ENCODE assay signal across 16 cellular contexts in genomic region chr7:11593322-11593721, GRCh38.
DNase-seq lines count a peak whose midpoint lies in the region; ATAC-seq, FAIRE-seq and TF ChIP-seq lines count a peak whose summit lies in the region.
"Had no signal": no experiment of that assay in that cellular context is flagged by ENCODE, and none has a peak within 500 bp of the region (broad histone marks: within the 10 kb centered on the region; RNA-seq: fewer than 3 reads in every experiment).

No MANE protein-coding gene starts in this region.

- CTCF ChIA-PET in A549 (lab: Yijun Ruan, JAX) = interaction anchor here (1.2 kb wide), 1 partner anchor 23 kb away, joined by 4 read pairs; no protein-coding TSS in a partner anchor
- CTCF ChIA-PET in activated naive CD4-positive, alpha-beta T cell treated with anti-CD3 and anti-CD28 coated beads, Interleukin-2, amount 10 ng/mL, durations not matched to agents 7 days and 5 days (lab: Charles Lee) = no interaction called here

- POLR2A ChIA-PET in A549 (lab: Yijun Ruan, JAX) = no interaction called here

- ATAC-seq in A549 = peak in 1 of 2 experiments; percentile 46; a peak in 2 of 6 replicates
- peak; percentile 80 for ATAC-seq in left colon
- ATAC-seq in pancreas = peak; percentile 28 to 38 (median 34)
- ATAC-seq: GM23338 had no signal

- no peak overlapping the region for H3K27ac Mint-ChIP-seq in activated naive CD4-positive, alpha-beta T cell treated with anti-CD3 and anti-CD28 coated beads, Interleukin-2, amount 10 ng/mL, durations not matched to agents 7 days and 5 days
- H3K27ac Mint-ChIP-seq: B cell; CD4-positive, alpha-beta memory T cell; GM23338 had no signal

- H3K4me1 ChIP-seq in A549 (peaks cover 24% of the 10 kb centered on the region), pancreas (peaks cover 6 to 16% (median 8%) of the 10 kb centered on the region in 3 donors)

- FAIRE-seq in A549 (lab: Jason Lieb, UNC) (no peak), bronchial epithelial cell (lab: Jason Lieb, UNC) (no peak), pancreas (lab: Jason Lieb, UNC) (no peak)
- FAIRE-seq: GM12891 had no signal

- 42% methylated on average over 5 of the region's 5 CpGs for WGBS in A549 (ENCODE audit: missing lambda C conversion rate)
- 48 to 64% methylated on average over 5 of the region's 5 CpGs for WGBS in pancreas, 2 donors

- no peak overlapping the region for H3K4me3 ChIP-seq in A549
- no peak overlapping the region for H3K4me3 ChIP-seq in bronchial epithelial cell (ENCODE audit: low read depth, low read length)
- no peak overlapping the region for H3K4me3 ChIP-seq in pancreas
- H3K4me3 ChIP-seq: GM23338 had no signal

- no peaks in the 10 kb centered on the region for H3K4me1 Mint-ChIP-seq in activated naive CD4-positive, alpha-beta T cell treated with anti-CD3 and anti-CD28 coated beads, Interleukin-2, amount 10 ng/mL, durations not matched to agents 7 days and 5 days
- H3K4me1 Mint-ChIP-seq: B cell; CD4-positive, alpha-beta memory T cell; GM23338 had no signal

- H3K27ac ChIP-seq in A549 (peak overlapping the region; percentile 40 to 67; a peak in 5 of 6 replicates), pancreas (no peak overlapping the region)
- H3K27ac ChIP-seq: HL-60 had no signal

- no peak for DNase-seq in A549 (ENCODE audit: low read depth in 1 of 2, low spot score in 1 of 2)
- peak; percentile 16 for DNase-seq in bronchial epithelial cell (ENCODE audit: low read depth)
- no peak for DNase-seq in left colon
- DNase-seq in pancreas = no peak
- DNase-seq in activated naive CD4-positive, alpha-beta T cell treated with anti-CD3 and anti-CD28 coated beads, Interleukin-2, amount 10 ng/mL, durations not matched to agents 7 days and 5 days = no peak
- no peak for DNase-seq in UCSD-AML1 (lab: John Stamatoyannopoulos, UW; ENCODE audit: unreplicated experiment)
- no peak for DNase-seq in NCI-H128 (lab: John Stamatoyannopoulos, UW; ENCODE audit: unreplicated experiment)
- DNase-seq: 8988T; C1 segment of cervical spinal cord; CD4-positive, alpha-beta memory T cell; DMS79; H7 had no signal

- intact Hi-C loops in left colon (cut with DNase I, micrococcal nuclease) (no loop called here), pancreas (cut with DNase I) (no loop called here)

- TF ChIP-seq CTCF in A549 (IDR thresholded peaks at IDR 0.05) (no peak), bronchial epithelial cell (IDR thresholded peaks at IDR 0.05; ENCODE audit: insufficient read depth, low read length, severe bottlenecking) (no peak), pancreas (IDR thresholded peaks at IDR 0.05) (no peak)

- no peak for TF ChIP-seq EP300 in A549 (IDR thresholded peaks at IDR 0.05)

- no peaks in the 10 kb centered on the region for H3K36me3 ChIP-seq in bronchial epithelial cell (ENCODE audit: control insufficient read depth, insufficient read depth, low read length)
- no peaks in the 10 kb centered on the region for H3K36me3 ChIP-seq in pancreas

- H3K36me3 Mint-ChIP-seq in activated naive CD4-positive, alpha-beta T cell treated with anti-CD3 and anti-CD28 coated beads, Interleukin-2, amount 10 ng/mL, durations not matched to agents 7 days and 5 days = no peaks in the 10 kb centered on the region
- H3K36me3 Mint-ChIP-seq: CD4-positive, alpha-beta memory T cell had no signal

- no peak for TF ChIP-seq RAD21 in A549 (conservative IDR thresholded peaks at IDR 0.05 in 1 of 2, IDR thresholded peaks at IDR 0.05 in 1 of 2)

- peak overlapping the region; percentile 60 for H3K4me2 ChIP-seq in A549
- H3K4me2 ChIP-seq: GM23338 had no signal

- H3K27me3 ChIP-seq in bronchial epithelial cell (ENCODE audit: control insufficient read depth, insufficient read depth, low read length) (no peaks in the 10 kb centered on the region), pancreas (no peaks in the 10 kb centered on the region)

- no peaks in the 10 kb centered on the region for H3K9me3 ChIP-seq in A549
- no peaks in the 10 kb centered on the region for H3K9me3 ChIP-seq in pancreas

- no peak for TF ChIP-seq POLR2A in A549 (IDR thresholded peaks at IDR 0.05; ENCODE audit: low read length)

- no peak overlapping the region for H3K4me3 Mint-ChIP-seq in activated naive CD4-positive, alpha-beta T cell treated with anti-CD3 and anti-CD28 coated beads, Interleukin-2, amount 10 ng/mL, durations not matched to agents 7 days and 5 days
- H3K4me3 Mint-ChIP-seq: B cell; CD4-positive, alpha-beta memory T cell; GM23338 had no signal

- no peaks in the 10 kb centered on the region for H3K27me3 Mint-ChIP-seq in activated naive CD4-positive, alpha-beta T cell treated with anti-CD3 and anti-CD28 coated beads, Interleukin-2, amount 10 ng/mL, durations not matched to agents 7 days and 5 days
- H3K27me3 Mint-ChIP-seq: B cell; CD4-positive, alpha-beta memory T cell had no signal

- H3K9me3 Mint-ChIP-seq in activated naive CD4-positive, alpha-beta T cell treated with anti-CD3 and anti-CD28 coated beads, Interleukin-2, amount 10 ng/mL, durations not matched to agents 7 days and 5 days = peaks cover 3% of the 10 kb centered on the region
- H3K9me3 Mint-ChIP-seq: GM23338 had no signal

TF ChIP-seq in A549, 52 proteins besides CTCF, POLR2A, EP300 and RAD21:
- no peak for TF ChIP-seq SREBF2 (IDR thresholded peaks at IDR 0.05)
- no peak for TF ChIP-seq JUN (IDR thresholded peaks at IDR 0.05)
- TF ChIP-seq ESRRA (IDR thresholded peaks at IDR 0.05; ENCODE audit: borderline replicate concordance, low read length) = no peak
- TF ChIP-seq CBX2 (IDR thresholded peaks at IDR 0.05; ENCODE audit: borderline replicate concordance, low read depth) = no peak
- no peak for TF ChIP-seq GATA3 (IDR thresholded peaks at IDR 0.05; ENCODE audit: borderline replicate concordance)
- no peak for TF ChIP-seq ZSCAN20 (CRISPR knock-in tag; IDR thresholded peaks at IDR 0.05)
- no peak for TF ChIP-seq FOSB (CRISPR knock-in tag; IDR thresholded peaks at IDR 0.05)
- no peak for TF ChIP-seq RARB (CRISPR knock-in tag; IDR thresholded peaks at IDR 0.05)
- no peak for TF ChIP-seq NFE2L2 (conservative IDR thresholded peaks at IDR 0.05; ENCODE audit: low read length)
- TF ChIP-seq KDM1A (IDR thresholded peaks at IDR 0.05; ENCODE audit: low read depth) = no peak
- no peak for TF ChIP-seq RCOR1 (IDR thresholded peaks at IDR 0.05; ENCODE audit: low read depth, low read length)
- TF ChIP-seq RNF2 (IDR thresholded peaks at IDR 0.05; ENCODE audit: borderline replicate concordance, low read depth) = no peak
- TF ChIP-seq KDM5A (IDR thresholded peaks at IDR 0.05) = no peak
- TF ChIP-seq NR3C1 (IDR thresholded peaks at IDR 0.05) = no peak
- TF ChIP-seq FOXS1 (CRISPR knock-in tag; IDR thresholded peaks at IDR 0.05) = no peak
- TF ChIP-seq, protein P1, sequence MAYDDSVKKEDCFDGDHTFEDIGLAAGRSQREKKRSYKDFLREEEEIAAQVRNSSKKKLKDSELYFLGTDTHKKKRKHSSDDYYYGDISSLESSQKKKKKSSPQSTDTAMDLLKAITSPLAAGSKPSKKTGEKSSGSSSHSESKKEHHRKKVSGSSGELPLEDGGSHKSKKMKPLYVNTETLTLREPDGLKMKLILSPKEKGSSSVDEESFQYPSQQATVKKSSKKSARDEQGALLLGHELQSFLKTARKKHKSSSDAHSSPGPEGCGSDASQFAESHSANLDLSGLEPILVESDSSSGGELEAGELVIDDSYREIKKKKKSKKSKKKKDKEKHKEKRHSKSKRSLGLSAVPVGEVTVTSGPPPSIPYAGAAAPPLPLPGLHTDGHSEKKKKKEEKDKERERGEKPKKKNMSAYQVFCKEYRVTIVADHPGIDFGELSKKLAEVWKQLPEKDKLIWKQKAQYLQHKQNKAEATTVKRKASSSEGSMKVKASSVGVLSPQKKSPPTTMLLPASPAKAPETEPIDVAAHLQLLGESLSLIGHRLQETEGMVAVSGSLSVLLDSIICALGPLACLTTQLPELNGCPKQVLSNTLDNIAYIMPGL (CRISPR knock-in tag; IDR thresholded peaks at IDR 0.05; ENCODE audit: borderline replicate concordance) = no peak
- no peak for TF ChIP-seq MYC (IDR thresholded peaks at IDR 0.05; ENCODE audit: borderline replicate concordance, low read length)
- TF ChIP-seq BHLHE40 (IDR thresholded peaks at IDR 0.05; ENCODE audit: low read depth, low read length) = no peak
- no peak for TF ChIP-seq HDAC2 (IDR thresholded peaks at IDR 0.05)

Comparison
In these comparisons a context has a peak if more than half of its experiments do, and no peak if none do; other contexts are left out.
1. H3K27ac ChIP-seq: peak in A549 (2 of 2); none in pancreas (0 of 4).